Comparison of ENCODE assay signal across 20 cellular contexts in the genomic region with DNA sequence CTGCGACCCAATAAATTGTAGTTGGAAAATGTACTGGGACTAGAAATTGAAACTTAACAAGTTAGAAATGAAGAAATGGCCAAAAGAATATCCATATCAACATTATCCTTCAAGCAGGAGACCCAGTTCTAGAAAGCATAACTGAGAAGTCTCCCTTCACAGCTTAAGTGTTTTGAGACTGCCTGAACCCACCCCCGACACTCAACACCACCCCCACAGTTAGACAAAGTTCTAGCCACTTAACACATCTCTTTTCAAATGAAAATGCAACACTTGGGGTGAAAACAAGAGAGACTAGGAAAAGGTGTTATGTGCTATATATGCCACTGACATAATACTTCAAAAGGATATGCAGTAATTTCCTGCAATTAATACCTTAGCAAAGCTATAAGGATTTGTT.
"Had no signal": no experiment of that assay in that cellular context is flagged by ENCODE, and none has a peak within 500 bp of the region (broad histone marks: within the 10 kb centered on the region; RNA-seq: fewer than 3 reads in every experiment).

No MANE protein-coding gene starts in this region.

- H3K4me2 ChIP-seq: KMS-11 had no signal

- ATAC-seq: HepG2, Panc1, PC-3 had no signal

- H3K27ac ChIP-seq: KMS-11, RWPE1 had no signal

- DNase-seq: IMR-90; Kasumi-1; MM.1S; NCI-H1092 treated with DMSO at 0.1 percent for 48 hours; NCI-H1436; NCI-H187; NCI-H2029; NCI-H2081 treated with DMSO at 0.1 percent for 48 hours; NCI-H2171; NCI-H345; NCI-H446 treated with DMSO at 0.1 percent for 48 hours; NCI-H510A treated with DMSO at 0.1 percent for 48 hours; NCI-H526; NK-92 treated with Interleukin-12 subunit alpha and Interleukin-12 subunit beta, amount 100 ng/mL, for 24 hours; PC-3; SHP77 had no signal

- FAIRE-seq: HepG2 had no signal

- H3K9ac ChIP-seq: KMS-11 had no signal
